1 cellular context compared by ENCODE assay signal in genomic region chr5:55226934-55227737, GRCh38.
TF ChIP-seq lines count a peak whose summit lies in the region.

Gene MCIDAS (minus strand): TSS chr5:55227315. CDS start chr5:55227138, 177 bp downstream.

TF ChIP-seq in HEK293, 187 proteins besides CTCF, POLR2A, EP300 and RAD21 (continued from another document and continues in another):
- TF ChIP-seq ZNF555 (tag by site-specific recombination; conservative IDR thresholded peaks at IDR 0.05) = no peak
- no peak for TF ChIP-seq REPIN1 (tag by site-specific recombination; IDR thresholded peaks at IDR 0.05; ENCODE audit: low read depth)
- TF ChIP-seq ZNF214 (tag by site-specific recombination; IDR thresholded peaks at IDR 0.05; ENCODE audit: borderline replicate concordance) = no peak
- TF ChIP-seq ZEB2 (tag by site-specific recombination; IDR thresholded peaks at IDR 0.05) = peak; percentile 80; the same call in 1 of the 2 replicates
- no peak; the same call in none of the 2 replicates for TF ChIP-seq ZNF501 (tag by site-specific recombination; IDR thresholded peaks at IDR 0.05)
- 0 out of 2 replicates have a peak, but pooled peaks have one; percentile 8 for TF ChIP-seq ZNF660 (tag by site-specific recombination; IDR thresholded peaks at IDR 0.05)
- peak; percentile 18 for TF ChIP-seq YY1 (tag by site-specific recombination; IDR thresholded peaks at IDR 0.05)
- no peak for TF ChIP-seq TSHZ1 (tag by site-specific recombination; IDR thresholded peaks at IDR 0.05; ENCODE audit: borderline replicate concordance)
- TF ChIP-seq MZF1 (tag by site-specific recombination; IDR thresholded peaks at IDR 0.05; ENCODE audit: borderline replicate concordance) = 0 out of 2 replicates have a peak, but pooled peaks have one; percentile 8
- no peak for TF ChIP-seq ZBTB49 (tag by site-specific recombination; IDR thresholded peaks at IDR 0.05; ENCODE audit: low read depth)
- TF ChIP-seq ZNF138 (tag by site-specific recombination; IDR thresholded peaks at IDR 0.05; ENCODE audit: borderline replicate concordance) = no peak
- TF ChIP-seq ZNF561 (tag by site-specific recombination; IDR thresholded peaks at IDR 0.05; ENCODE audit: borderline replicate concordance) = peak; percentile 37
- TF ChIP-seq, protein P1, sequence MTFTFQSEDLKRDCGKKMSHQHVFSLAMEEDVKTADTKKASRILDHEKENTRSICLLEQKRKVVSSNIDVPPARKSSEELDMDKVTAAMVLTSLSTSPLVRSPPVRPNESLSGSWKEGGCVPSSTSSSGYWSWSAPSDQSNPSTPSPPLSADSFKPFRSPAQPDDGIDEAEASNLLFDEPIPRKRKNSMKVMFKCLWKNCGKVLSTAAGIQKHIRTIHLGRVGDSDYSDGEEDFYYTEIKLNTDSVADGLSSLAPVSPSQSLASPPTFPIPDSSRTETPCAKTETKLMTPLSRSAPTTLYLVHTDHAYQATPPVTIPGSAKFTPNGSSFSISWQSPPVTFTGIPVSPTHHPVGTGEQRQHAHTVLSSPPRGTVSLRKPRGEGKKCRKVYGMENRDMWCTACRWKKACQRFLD (tag by site-specific recombination; IDR thresholded peaks at IDR 0.05) = no peak
- peak; percentile 45 for TF ChIP-seq KLF1 (tag by site-specific recombination; IDR thresholded peaks at IDR 0.05)
- TF ChIP-seq SP7 (tag by site-specific recombination; IDR thresholded peaks at IDR 0.05) = peak; percentile 36; the same call in 1 of the 2 replicates
- TF ChIP-seq, protein P2, sequence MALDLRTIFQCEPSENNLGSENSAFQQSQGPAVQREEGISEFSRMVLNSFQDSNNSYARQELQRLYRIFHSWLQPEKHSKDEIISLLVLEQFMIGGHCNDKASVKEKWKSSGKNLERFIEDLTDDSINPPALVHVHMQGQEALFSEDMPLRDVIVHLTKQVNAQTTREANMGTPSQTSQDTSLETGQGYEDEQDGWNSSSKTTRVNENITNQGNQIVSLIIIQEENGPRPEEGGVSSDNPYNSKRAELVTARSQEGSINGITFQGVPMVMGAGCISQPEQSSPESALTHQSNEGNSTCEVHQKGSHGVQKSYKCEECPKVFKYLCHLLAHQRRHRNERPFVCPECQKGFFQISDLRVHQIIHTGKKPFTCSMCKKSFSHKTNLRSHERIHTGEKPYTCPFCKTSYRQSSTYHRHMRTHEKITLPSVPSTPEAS (tag by site-specific recombination; IDR thresholded peaks at IDR 0.05) = no peak
- no peak for TF ChIP-seq ZNF623 (tag by site-specific recombination; IDR thresholded peaks at IDR 0.05)
- no peak for TF ChIP-seq SALL2 (tag by site-specific recombination; IDR thresholded peaks at IDR 0.05; ENCODE audit: borderline replicate concordance)
- TF ChIP-seq ZNF596 (tag by site-specific recombination; IDR thresholded peaks at IDR 0.05) = no peak
- no peak for TF ChIP-seq PRDM2 (tag by site-specific recombination; IDR thresholded peaks at IDR 0.05; ENCODE audit: borderline replicate concordance)
- TF ChIP-seq ZNF426 (tag by site-specific recombination; IDR thresholded peaks at IDR 0.05) = no peak
- TF ChIP-seq, protein P3, sequence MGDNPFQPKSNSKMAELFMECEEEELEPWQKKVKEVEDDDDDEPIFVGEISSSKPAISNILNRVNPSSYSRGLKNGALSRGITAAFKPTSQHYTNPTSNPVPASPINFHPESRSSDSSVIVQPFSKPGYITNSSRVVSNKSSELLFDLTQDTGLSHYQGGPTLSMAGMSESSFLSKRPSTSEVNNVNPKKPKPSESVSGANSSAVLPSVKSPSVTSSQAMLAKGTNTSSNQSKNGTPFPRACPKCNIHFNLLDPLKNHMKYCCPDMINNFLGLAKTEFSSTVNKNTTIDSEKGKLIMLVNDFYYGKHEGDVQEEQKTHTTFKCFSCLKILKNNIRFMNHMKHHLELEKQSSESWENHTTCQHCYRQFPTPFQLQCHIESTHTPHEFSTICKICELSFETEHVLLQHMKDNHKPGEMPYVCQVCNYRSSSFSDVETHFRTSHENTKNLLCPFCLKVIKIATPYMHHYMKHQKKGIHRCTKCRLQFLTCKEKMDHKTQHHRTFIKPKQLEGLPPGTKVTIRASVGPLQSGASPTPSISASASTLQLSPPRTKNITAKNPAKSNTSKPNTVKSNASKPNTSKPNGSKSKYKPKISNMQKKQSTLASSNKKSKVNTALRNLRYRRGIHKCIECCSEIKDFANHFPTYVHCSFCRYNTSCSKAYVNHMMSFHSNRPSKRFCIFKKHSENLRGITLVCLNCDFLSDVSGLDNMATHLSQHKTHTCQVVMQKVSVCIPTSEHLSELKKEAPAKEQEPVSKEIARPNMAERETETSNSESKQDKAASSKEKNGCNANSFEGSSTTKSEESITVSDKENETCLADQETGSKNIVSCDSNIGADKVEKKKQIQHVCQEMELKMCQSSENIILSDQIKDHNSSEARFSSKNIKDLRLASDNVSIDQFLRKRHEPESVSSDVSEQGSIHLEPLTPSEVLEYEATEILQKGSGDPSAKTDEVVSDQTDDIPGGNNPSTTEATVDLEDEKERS (tag by site-specific recombination; IDR thresholded peaks at IDR 0.05) = no peak
- TF ChIP-seq, protein P4, sequence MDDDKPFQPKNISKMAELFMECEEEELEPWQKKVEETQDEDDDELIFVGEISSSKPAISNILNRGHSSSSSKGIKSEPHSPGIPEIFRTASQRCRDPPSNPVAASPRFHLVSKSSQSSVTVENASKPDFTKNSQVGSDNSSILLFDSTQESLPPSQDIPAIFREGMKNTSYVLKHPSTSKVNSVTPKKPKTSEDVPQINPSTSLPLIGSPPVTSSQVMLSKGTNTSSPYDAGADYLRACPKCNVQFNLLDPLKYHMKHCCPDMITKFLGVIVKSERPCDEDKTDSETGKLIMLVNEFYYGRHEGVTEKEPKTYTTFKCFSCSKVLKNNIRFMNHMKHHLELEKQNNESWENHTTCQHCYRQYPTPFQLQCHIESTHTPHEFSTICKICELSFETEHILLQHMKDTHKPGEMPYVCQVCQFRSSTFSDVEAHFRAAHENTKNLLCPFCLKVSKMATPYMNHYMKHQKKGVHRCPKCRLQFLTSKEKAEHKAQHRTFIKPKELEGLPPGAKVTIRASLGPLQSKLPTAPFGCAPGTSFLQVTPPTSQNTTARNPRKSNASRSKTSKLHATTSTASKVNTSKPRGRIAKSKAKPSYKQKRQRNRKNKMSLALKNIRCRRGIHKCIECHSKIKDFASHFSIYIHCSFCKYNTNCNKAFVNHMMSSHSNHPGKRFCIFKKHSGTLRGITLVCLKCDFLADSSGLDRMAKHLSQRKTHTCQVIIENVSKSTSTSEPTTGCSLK (tag by site-specific recombination; IDR thresholded peaks at IDR 0.05) = no peak
- no peak for TF ChIP-seq ZNF521 (tag by site-specific recombination; IDR thresholded peaks at IDR 0.05)
- TF ChIP-seq ZNF146 (tag by site-specific recombination; IDR thresholded peaks at IDR 0.05) = peak; percentile 7; the same call in 1 of the 2 replicates
- no peak for TF ChIP-seq ZNF548 (tag by site-specific recombination; IDR thresholded peaks at IDR 0.05)
- TF ChIP-seq ZNF610 (tag by site-specific recombination; IDR thresholded peaks at IDR 0.05; ENCODE audit: borderline replicate concordance) = no peak; the same call in 1 of the 2 replicates
- TF ChIP-seq ZNF133 (tag by site-specific recombination; IDR thresholded peaks at IDR 0.05) = peak; percentile 40; the same call in 1 of the 2 replicates
- no peak for TF ChIP-seq SETDB1 (IDR thresholded peaks at IDR 0.05; ENCODE audit: insufficient read length, low read length)
- TF ChIP-seq ZNF292 (tag by site-specific recombination; IDR thresholded peaks at IDR 0.05; ENCODE audit: borderline replicate concordance, low read depth) = no peak
- TF ChIP-seq RBAK (tag by site-specific recombination; IDR thresholded peaks at IDR 0.05) = no peak
- TF ChIP-seq ZNF335 (tag by site-specific recombination; conservative IDR thresholded peaks at IDR 0.05) = peak; percentile 88
- TF ChIP-seq ZNF248 (tag by site-specific recombination; IDR thresholded peaks at IDR 0.05) = no peak
- TF ChIP-seq, protein P5, sequence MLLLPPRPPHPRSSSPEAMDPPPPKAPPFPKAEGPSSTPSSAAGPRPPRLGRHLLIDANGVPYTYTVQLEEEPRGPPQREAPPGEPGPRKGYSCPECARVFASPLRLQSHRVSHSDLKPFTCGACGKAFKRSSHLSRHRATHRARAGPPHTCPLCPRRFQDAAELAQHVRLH (tag by site-specific recombination; IDR thresholded peaks at IDR 0.05) = no peak
- TF ChIP-seq ZNF24 (tag by site-specific recombination; IDR thresholded peaks at IDR 0.05) = peak; percentile 22; the same call in 1 of the 2 replicates
- no peak for TF ChIP-seq BCL11B (tag by site-specific recombination; IDR thresholded peaks at IDR 0.05; ENCODE audit: low read depth)
- peak; percentile 42 for TF ChIP-seq ZNF341 (tag by site-specific recombination; IDR thresholded peaks at IDR 0.05; ENCODE audit: low read depth)
- no peak for TF ChIP-seq YY2 (tag by site-specific recombination; IDR thresholded peaks at IDR 0.05)
- TF ChIP-seq OSR2 (tag by site-specific recombination; IDR thresholded peaks at IDR 0.05) = 0 out of 2 replicates have a peak, but pooled peaks have one; percentile 20
